In genomic region chr2:196171248-196171871, GRCh38 we compare ENCODE assay signal across 8 cellular contexts. TPM values are rescaled to one million over a fixed set of nuclear protein-coding genes. Genes with fewer than 3 reads are reported as not detected.
DNase-seq lines count a peak whose midpoint lies in the region; ATAC-seq and TF ChIP-seq lines count a peak whose summit lies in the region.

Gene STK17B (minus strand): TSS chr2:196171578. CDS start chr2:196163383, 8,195 bp downstream.

- no peak within 1 kb of the TSS for H2BK15ac ChIP-seq in H9 (ENCODE audit: low read depth, low read length)

- H3T11ph ChIP-seq in H9 (ENCODE audit: low read length): no peak within 1 kb of the TSS

- H2BK5ac ChIP-seq in H9 (ENCODE audit: insufficient read length, low read length): no peak within 1 kb of the TSS

- DNase-seq in G401 (ENCODE audit: low spot score) (peak; percentile 76), H9 (peak; percentile 96), MM.1S (peak; percentile 98), SK-MEL-5 (ENCODE audit: low read depth, low spot score) (peak; percentile 91)
- DNase-seq in activated naive CD4-positive, alpha-beta T cell treated with Interleukin-2 at 50 U/mL for 16 hours: peak; percentile 95

- no peak within 1 kb of the TSS for H3K23ac ChIP-seq in H9 (ENCODE audit: insufficient read length, low read depth, low read length)

- H2BK12ac ChIP-seq in H9 (ENCODE audit: insufficient read length, low read depth, low read length): no peak within 1 kb of the TSS

- no peak within 1 kb of the TSS for H3K27ac ChIP-seq in H9 (ENCODE audit: insufficient read length, low read depth, low read length)
- H3K27ac ChIP-seq in MM.1S (ENCODE audit: low read length): peak within 1 kb of the TSS; percentile 93
- peak within 1 kb of the TSS; percentile 0 to 87 (median 79) for H3K27ac ChIP-seq in gastroesophageal sphincter
- peak within 1 kb of the TSS; percentile 95 for H3K27ac ChIP-seq in neutrophil

- H3K36me3 ChIP-seq in MM.1S (replicated peaks; ENCODE audit: insufficient read depth, low read length) (peaks cover 8% of the 10 kb centered on the region), gastroesophageal sphincter (no peaks in the 10 kb centered on the region), neutrophil (no peaks in the 10 kb centered on the region)

- peaks cover 5% of the 10 kb centered on the region; the same call in 1 of the 2 replicates for H3K4me1 ChIP-seq in H9 (ENCODE audit: insufficient read depth, low read length)
- peaks cover 38% of the 10 kb centered on the region for H3K4me1 ChIP-seq in MM.1S (ENCODE audit: low read length)
- H3K4me1 ChIP-seq in gastroesophageal sphincter: peaks cover 0 to 18% (median 4%) of the 10 kb centered on the region in 3 donors
- peaks cover 34 to 44% of the 10 kb centered on the region in 2 experiments for H3K4me1 ChIP-seq in neutrophil (ENCODE audit: control insufficient read depth in 1 of 2, insufficient read depth in 1 of 2, low read depth in 1 of 2, low read length in 1 of 2)

- TF ChIP-seq EP300 in gastroesophageal sphincter (IDR thresholded peaks at IDR 0.05): no peak

- no CpG with 5 or more reads among the region's 72 CpGs for WGBS in H9 (ENCODE audit: extremely low coverage, insufficient read length, low lambda C conversion rate)
- WGBS in gastroesophageal sphincter (ENCODE audit: low coverage in 1 of 2), 2 donors: 0% methylated on average over 3 to 4 of the region's 72 CpGs

- H3K18ac ChIP-seq in H9 (ENCODE audit: insufficient read length, low read depth, low read length): no peak within 1 kb of the TSS

- H3K4me2 ChIP-seq in H9 (ENCODE audit: insufficient read depth, insufficient read length, low read length) (peak within 1 kb of the TSS; percentile 99), MM.1S (ENCODE audit: low read depth, low read length) (peak within 1 kb of the TSS; percentile 87)

- peak within 1 kb of the TSS; percentile 82 for H2AFZ ChIP-seq in H9 (ENCODE audit: low read length)
- H2AFZ ChIP-seq in MM.1S (ENCODE audit: low read length): no peak within 1 kb of the TSS

- H3F3A ChIP-seq in MM.1S (ENCODE audit: insufficient read depth, low read length): peaks cover 59% of the 10 kb centered on the region

- H4K5ac ChIP-seq in H9 (ENCODE audit: insufficient read length, low read depth, low read length): no peak within 1 kb of the TSS

- H3K9ac ChIP-seq in H9 (ENCODE audit: extremely low read depth, insufficient read length, low read length): peak within 1 kb of the TSS; percentile 82
- peak within 1 kb of the TSS; percentile 99 for H3K9ac ChIP-seq in MM.1S (ENCODE audit: low read length)

- no peak within 1 kb of the TSS for H2BK20ac ChIP-seq in H9 (ENCODE audit: low read depth, low read length, poor library complexity, severe bottlenecking)

- peak within 1 kb of the TSS; percentile 92 for H3K4me3 ChIP-seq in MM.1S (ENCODE audit: low read length)
- peak within 1 kb of the TSS; percentile 45 to 69 for H3K4me3 ChIP-seq in gastroesophageal sphincter
- peak within 1 kb of the TSS; percentile 86 to 91 for H3K4me3 ChIP-seq in neutrophil (ENCODE audit: low read depth in 1 of 2, low read length in 1 of 2)

- H3K9me2 ChIP-seq in MM.1S (replicated peaks; ENCODE audit: insufficient read depth, low read length): no peaks in the 10 kb centered on the region

- H3K23me2 ChIP-seq in H9 (ENCODE audit: insufficient read length, low read depth, low read length, poor library complexity, severe bottlenecking): peaks cover 11% of the 10 kb centered on the region

- no peaks in the 10 kb centered on the region for H4K20me1 ChIP-seq in H9 (ENCODE audit: control insufficient read depth, insufficient read depth, insufficient read length)
- peaks cover 32% of the 10 kb centered on the region for H4K20me1 ChIP-seq in MM.1S (ENCODE audit: insufficient read depth, low read length)

- H3K79me1 ChIP-seq in H9 (ENCODE audit: insufficient read depth, low read depth, low read length, poor library complexity, severe bottlenecking): no peaks in the 10 kb centered on the region

- H3K4me3 Mint-ChIP-seq in H9: peak within 1 kb of the TSS; percentile 76 to 93

- H3K4ac ChIP-seq in H9 (ENCODE audit: low read depth, low read length): no peak within 1 kb of the TSS

- peaks cover 33 to 42% of the 10 kb centered on the region in 2 experiments for H3K4me1 Mint-ChIP-seq in H9

- ATAC-seq in gastroesophageal sphincter: peak; percentile 94

- no peak within 1 kb of the TSS for H4K8ac ChIP-seq in H9 (replicated peaks; ENCODE audit: insufficient read length, low read depth, low read length)

- no peaks in the 10 kb centered on the region for H3K36me3 Mint-ChIP-seq in H9 (ENCODE audit: insufficient read depth in 1 of 3, low read depth in 3 of 3)

- H3K27me3 ChIP-seq in H9 (ENCODE audit: insufficient read depth, low read length) (no peaks in the 10 kb centered on the region), MM.1S (replicated peaks; ENCODE audit: insufficient read depth, low read length) (no peaks in the 10 kb centered on the region), gastroesophageal sphincter (no peaks in the 10 kb centered on the region), neutrophil (no peaks in the 10 kb centered on the region)

- no peak within 1 kb of the TSS for H4K91ac ChIP-seq in H9 (ENCODE audit: insufficient read length, low read depth, low read length)

- in situ Hi-C loops in G401 (cut with HindIII; ENCODE audit: low sequenced_read_pairs) (no loop called here), SK-MEL-5 (cut with HindIII; ENCODE audit: low pct_unique_long_range_greater_than_20kb, low sequenced_read_pairs) (no loop called here)

- peaks cover 23% of the 10 kb centered on the region for H3K27me3 Mint-ChIP-seq in H9 (ENCODE audit: low read depth)

- no peak within 1 kb of the TSS for H2BK120ac ChIP-seq in H9 (ENCODE audit: low read depth, low read length, poor library complexity, severe bottlenecking)

- peak; percentile 75 to 80 for TF ChIP-seq POLR2A in gastroesophageal sphincter (IDR thresholded peaks at IDR 0.05)

- H3K9me3 ChIP-seq in H9 (ENCODE audit: control insufficient read depth, low read depth, low read length): no peaks in the 10 kb centered on the region
- no peaks in the 10 kb centered on the region for H3K9me3 ChIP-seq in MM.1S (replicated peaks; ENCODE audit: insufficient read depth, low read length)
- H3K9me3 ChIP-seq in gastroesophageal sphincter: no peaks in the 10 kb centered on the region
- no peaks in the 10 kb centered on the region for H3K9me3 ChIP-seq in neutrophil

- H3K27ac Mint-ChIP-seq in H9: peak within 1 kb of the TSS in 2 of 3 experiments; percentile 76 to 94; a peak in 4 of 7 replicates

- no peak within 1 kb of the TSS for H2AK5ac ChIP-seq in H9 (ENCODE audit: insufficient read length, low read length)

- H3K79me2 ChIP-seq in H9 (ENCODE audit: insufficient read depth, low read length) (peaks cover 1% of the 10 kb centered on the region; the same call in 1 of the 2 replicates), MM.1S (ENCODE audit: low read length) (peaks cover 90% of the 10 kb centered on the region)

- peak within 1 kb of the TSS; percentile 65; the same call in 1 of the 2 replicates for H3K14ac ChIP-seq in H9 (ENCODE audit: insufficient read depth, low read length)

- no peaks in the 10 kb centered on the region for H3K9me3 Mint-ChIP-seq in H9

- 0 out of 3 replicates have a peak, but pooled peaks have one; percentile 8 for TF ChIP-seq CTCF in H9 (conservative IDR thresholded peaks at IDR 0.05)
- no peak; the same call in none of the 2 replicates for TF ChIP-seq CTCF in MM.1S (IDR thresholded peaks at IDR 0.05; ENCODE audit: low read length)
- TF ChIP-seq CTCF in gastroesophageal sphincter (IDR thresholded peaks at IDR 0.05): peak in 1 of 4 experiments; percentile 13
- TF ChIP-seq CTCF in neutrophil (IDR thresholded peaks at IDR 0.05): peak; percentile 63
- no peak for TF ChIP-seq CTCF in subcutaneous adipose tissue (IDR thresholded peaks at IDR 0.05; ENCODE audit: low read depth)

- no peak within 1 kb of the TSS for H3K56ac ChIP-seq in H9 (ENCODE audit: insufficient read length, low read depth, low read length)

RNA-seq across cellular contexts. Expression of gene STK17B, which starts in this region (rescaled TPM):
- 0.68 and 0.86 TPM in 2 replicates for total RNA-seq in G401 (2014; rRNA removed; shearing (Covaris generic))
- 6.1 and 6.3 TPM in 2 replicates for total RNA-seq in H9 (2021)
- total RNA-seq in SK-MEL-5 (2014; rRNA removed; shearing (Covaris generic)): 6.5 and 6.7 TPM in 2 replicates
- 3.1 and 3.7 TPM in 2 replicates for polyA plus RNA-seq in SK-MEL-5 (2015; cell fraction: cytosol; rRNA removed)
- polyA plus RNA-seq in SK-MEL-5 (2015; cell fraction: nucleus; rRNA removed): 2.9 and 10.2 TPM in 2 replicates
- total RNA-seq in gastroesophageal sphincter: 10 to 100 TPM in 2 of 4 donors, 1 to 10 TPM in 2; 3.6 to 21.1 (median 11.9) TPM
- 100 to 1,000 TPM in 2 of 4 donors, 10 to 100 TPM in 2; 49.0 to 109 (median 102) TPM for total RNA-seq in subcutaneous adipose tissue

Comparison
In these comparisons a context has a peak if more than half of its experiments do, and no peak if none do; other contexts are left out.
1. Peak in DNase-seq in G401; RNA of the gene not detected or under 1 TPM.
2. CTCF ChIP-seq: peak in H9 (single experiment) and neutrophil (single experiment); none in MM.1S (single experiment) and subcutaneous adipose tissue (single experiment).
3. Peak in every context shown above with its lines, with median percentiles within 50 percentile points of each other: DNase-seq and H3K4me3 ChIP-seq.